ENCODE assay signal across 30 cellular contexts in the genomic region with DNA sequence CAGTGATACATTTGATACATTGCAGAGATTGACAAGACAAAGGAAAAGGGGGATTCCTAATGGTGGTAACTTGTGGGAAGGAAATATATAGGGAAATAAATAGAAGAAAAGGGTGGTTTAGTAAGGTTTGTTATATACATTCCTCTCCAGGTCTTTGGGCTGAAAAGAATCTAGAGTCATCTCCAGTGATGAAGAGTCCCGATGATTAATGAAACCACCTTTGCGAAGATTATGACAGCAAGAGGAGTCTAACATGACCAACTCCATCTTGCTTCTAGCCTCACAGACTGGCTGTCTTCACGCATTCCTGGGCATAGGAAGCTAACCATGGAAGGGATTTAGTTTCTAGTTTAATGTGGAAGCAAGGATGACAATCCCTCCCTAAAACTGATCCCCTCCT. TPM values are rescaled to one million over a fixed set of nuclear protein-coding genes. Genes with fewer than 3 reads are reported as not detected.
A peak's percentile ranks its signal among the peaks of the same experiment; 100 is the strongest.
DNase-seq lines count a peak whose midpoint lies in the region; ATAC-seq and TF ChIP-seq lines count a peak whose summit lies in the region.
"Had no signal": no experiment of that assay in that cellular context is flagged by ENCODE, and none has a peak within 500 bp of the region (broad histone marks: within the 10 kb centered on the region; RNA-seq: fewer than 3 reads in every experiment).

No MANE protein-coding gene starts in this region.

- CTCF ChIA-PET in activated CD4-positive, alpha-beta T cell treated with anti-CD3 and anti-CD28 coated beads for 36 hours (lab: Charles Lee), result interaction anchor here (1.7 kb wide), 1 partner anchor 43 kb away, joined by 5 read pairs; no protein-coding TSS in a partner anchor

- no peak for TF ChIP-seq CTCF in CD14-positive monocyte (IDR thresholded peaks at IDR 0.05)
- no peak for TF ChIP-seq CTCF in neutrophil (IDR thresholded peaks at IDR 0.05)

- no peak for DNase-seq in activated CD4-positive, alpha-beta T cell treated with anti-CD3 and anti-CD28 coated beads for 36 hours
- DNase-seq in activated CD4-positive, alpha-beta T cell treated with anti-CD3 and anti-CD28 coated beads, Interleukin-2, amount 50 U/mL, for 48 hours, result no peak
- no peak for DNase-seq in CD14-positive monocyte (ENCODE audit: low spot score)
- DNase-seq in activated T-helper 2 cell treated with anti-CD3 and anti-CD28 coated beads, Interferon-gamma antibody, Interleukin-2, Interleukin-4, amounts not matched to agents 10 μg/mL and 5 μg/mL and 100 μg/mL, durations not matched to agents 14 hours and 24 hours and 36 hours (ENCODE audit: low spot score), result no peak
- no peak for DNase-seq in stimulated activated CD4-positive, alpha-beta T cell treated with anti-CD3 and anti-CD28 coated beads, Interleukin-4, amount 100 ng/mL, for 24 hours
- DNase-seq in CD1c-positive myeloid dendritic cell (ENCODE audit: extremely low spot score), result no peak
- DNase-seq: 8988T; activated CD4-positive, alpha-beta T cell treated with anti-CD3 and anti-CD28 coated beads for 4 hours; activated CD8-positive, alpha-beta memory T cell treated with anti-CD3 and anti-CD28 coated beads, Interleukin-2, amount 10 ng/mL, durations not matched to agents 7 days and 5 days; activated effector memory CD4-positive, alpha-beta T cell treated with anti-CD3 and anti-CD28 coated beads, Interleukin-2, amount 50 U/mL, for 16 hours; amniotic stem cell; cerebellar nuclear complex; esophagus squamous epithelium; foreskin keratinocyte; heart right ventricle; lower lobe of right lung; naive thymus-derived CD8-positive, alpha-beta T cell; NCI-H1436 treated with DMSO at 0.1 percent for 48 hours; NCI-H226; psoas muscle; SIG-M5; sigmoid colon; stimulated activated CD4-positive, alpha-beta T cell treated with anti-CD3 and anti-CD28 coated beads, Interleukin-4, amount 100 ng/mL, for 1 hour; upper lobe of right lung had no signal

- no peaks in the 10 kb centered on the region for H3K27me3 ChIP-seq in neutrophil
- H3K27me3 ChIP-seq: esophagus squamous epithelium, foreskin keratinocyte, heart right ventricle, sigmoid colon, upper lobe of right lung had no signal

- intact Hi-C loops in activated CD4-positive, alpha-beta T cell treated with anti-CD3 and anti-CD28 coated beads for 36 hours (cut with DNase I, micrococcal nuclease), result no loop called here
- intact Hi-C loops in CD14-positive monocyte (cut with micrococcal nuclease), result loop anchor here in 1 of 2 donors (5.0 kb wide), 1 partner anchor 108 kb away; no protein-coding TSS in a partner anchor
- intact Hi-C loops in activated T-helper 2 cell treated with anti-CD3 and anti-CD28 coated beads, Interferon-gamma antibody, Interleukin-2, Interleukin-4, amounts not matched to agents 10 μg/mL and 5 μg/mL and 100 μg/mL, durations not matched to agents 14 hours and 24 hours and 36 hours (cut with micrococcal nuclease), result no loop called here

- no peak overlapping the region for H3K4me3 ChIP-seq in neutrophil (ENCODE audit: low read depth in 1 of 2, low read length in 1 of 2)
- H3K4me3 ChIP-seq: esophagus squamous epithelium, heart right ventricle, lower lobe of right lung, psoas muscle, sigmoid colon, upper lobe of right lung had no signal

- H3K27me3 Mint-ChIP-seq in activated CD4-positive, alpha-beta T cell treated with anti-CD3 and anti-CD28 coated beads for 36 hours, result no peaks in the 10 kb centered on the region
- peaks cover 0 to 2% (median 0%) of the 10 kb centered on the region in 3 donors for H3K27me3 Mint-ChIP-seq in CD14-positive monocyte (ENCODE audit: low read depth in 3 of 3)
- H3K27me3 Mint-ChIP-seq in activated T-helper 2 cell treated with anti-CD3 and anti-CD28 coated beads, Interferon-gamma antibody, Interleukin-2, Interleukin-4, amounts not matched to agents 10 μg/mL and 5 μg/mL and 100 μg/mL, durations not matched to agents 14 hours and 24 hours and 36 hours (ENCODE audit: low read depth), result no peaks in the 10 kb centered on the region
- H3K27me3 Mint-ChIP-seq: activated CD8-positive, alpha-beta memory T cell treated with anti-CD3 and anti-CD28 coated beads, Interleukin-2, amount 10 ng/mL, durations not matched to agents 7 days and 5 days; brain; IgD-negative memory B cell; naive thymus-derived CD8-positive, alpha-beta T cell had no signal

- H3K36me3 Mint-ChIP-seq in activated CD4-positive, alpha-beta T cell treated with anti-CD3 and anti-CD28 coated beads for 36 hours (ENCODE audit: low read depth), result peaks cover 5% of the 10 kb centered on the region
- H3K36me3 Mint-ChIP-seq in CD14-positive monocyte, result peaks cover 3 to 9% of the 10 kb centered on the region in 2 donors
- H3K36me3 Mint-ChIP-seq in activated T-helper 2 cell treated with anti-CD3 and anti-CD28 coated beads, Interferon-gamma antibody, Interleukin-2, Interleukin-4, amounts not matched to agents 10 μg/mL and 5 μg/mL and 100 μg/mL, durations not matched to agents 14 hours and 24 hours and 36 hours (ENCODE audit: low read depth), result peaks cover 12% of the 10 kb centered on the region
- H3K36me3 Mint-ChIP-seq: brain; naive thymus-derived CD8-positive, alpha-beta T cell had no signal

- peak overlapping the region; percentile 79 for H3K27ac Mint-ChIP-seq in activated CD4-positive, alpha-beta T cell treated with anti-CD3 and anti-CD28 coated beads for 36 hours
- peak overlapping the region; percentile 92 to 98 (median 96) for H3K27ac Mint-ChIP-seq in CD14-positive monocyte
- H3K27ac Mint-ChIP-seq in activated T-helper 2 cell treated with anti-CD3 and anti-CD28 coated beads, Interferon-gamma antibody, Interleukin-2, Interleukin-4, amounts not matched to agents 10 μg/mL and 5 μg/mL and 100 μg/mL, durations not matched to agents 14 hours and 24 hours and 36 hours, result peak overlapping the region; percentile 75
- H3K27ac Mint-ChIP-seq: activated CD8-positive, alpha-beta memory T cell treated with anti-CD3 and anti-CD28 coated beads, Interleukin-2, amount 10 ng/mL, durations not matched to agents 7 days and 5 days; brain; IgD-negative memory B cell; naive thymus-derived CD8-positive, alpha-beta T cell; T-helper 2 cell treated with Interferon-gamma antibody and Interleukin-4, amounts not matched to agents 5 μg/mL and 100 μg/mL, for 36 hours had no signal

- H3K9me3 ChIP-seq in neutrophil, result no peaks in the 10 kb centered on the region
- H3K9me3 ChIP-seq: esophagus squamous epithelium, heart right ventricle, lower lobe of right lung, psoas muscle, sigmoid colon, upper lobe of right lung had no signal

- H3K4me1 ChIP-seq in neutrophil (ENCODE audit: control insufficient read depth in 1 of 2, insufficient read depth in 1 of 2, low read depth in 1 of 2, low read length in 1 of 2), result peaks cover 23 to 32% of the 10 kb centered on the region in 2 experiments
- H3K4me1 ChIP-seq: foreskin keratinocyte, psoas muscle had no signal

- H3K4me3 Mint-ChIP-seq in activated CD4-positive, alpha-beta T cell treated with anti-CD3 and anti-CD28 coated beads for 36 hours, result no peak overlapping the region
- H3K4me3 Mint-ChIP-seq in CD14-positive monocyte, result peak overlapping the region in 1 of 2 donors; percentile 16
- no peak overlapping the region for H3K4me3 Mint-ChIP-seq in activated T-helper 2 cell treated with anti-CD3 and anti-CD28 coated beads, Interferon-gamma antibody, Interleukin-2, Interleukin-4, amounts not matched to agents 10 μg/mL and 5 μg/mL and 100 μg/mL, durations not matched to agents 14 hours and 24 hours and 36 hours (ENCODE audit: low read depth)
- H3K4me3 Mint-ChIP-seq: activated CD8-positive, alpha-beta memory T cell treated with anti-CD3 and anti-CD28 coated beads, Interleukin-2, amount 10 ng/mL, durations not matched to agents 7 days and 5 days; brain; IgD-negative memory B cell; naive thymus-derived CD8-positive, alpha-beta T cell; T-helper 2 cell treated with Interferon-gamma antibody and Interleukin-4, amounts not matched to agents 5 μg/mL and 100 μg/mL, for 36 hours had no signal

- POLR2A ChIA-PET in activated CD4-positive, alpha-beta T cell treated with anti-CD3 and anti-CD28 coated beads for 36 hours (lab: Charles Lee), result no interaction called here

- H3K36me3 ChIP-seq in neutrophil, result no peaks in the 10 kb centered on the region
- H3K36me3 ChIP-seq: esophagus squamous epithelium, heart right ventricle, lower lobe of right lung, sigmoid colon, upper lobe of right lung had no signal

- ATAC-seq in activated CD4-positive, alpha-beta T cell treated with anti-CD3 and anti-CD28 coated beads for 36 hours, result peak; percentile 38
- ATAC-seq in GM18858 (IDR thresholded peaks at IDR 0.05; ENCODE audit: unreplicated experiment), result no peak
- ATAC-seq: activated CD8-positive, alpha-beta memory T cell treated with anti-CD3 and anti-CD28 coated beads, Interleukin-2, amount 10 ng/mL, durations not matched to agents 7 days and 5 days; foreskin keratinocyte; naive thymus-derived CD8-positive, alpha-beta T cell; psoas muscle had no signal

- H3K27ac ChIP-seq in neutrophil, result peak overlapping the region; percentile 73
- H3K27ac ChIP-seq: C4-2B, foreskin keratinocyte, psoas muscle, sigmoid colon had no signal

- H3K4me1 Mint-ChIP-seq in activated CD4-positive, alpha-beta T cell treated with anti-CD3 and anti-CD28 coated beads for 36 hours, result peaks cover 43% of the 10 kb centered on the region
- peaks cover 47% of the 10 kb centered on the region for H3K4me1 Mint-ChIP-seq in CD14-positive monocyte
- peaks cover 33% of the 10 kb centered on the region for H3K4me1 Mint-ChIP-seq in activated T-helper 2 cell treated with anti-CD3 and anti-CD28 coated beads, Interferon-gamma antibody, Interleukin-2, Interleukin-4, amounts not matched to agents 10 μg/mL and 5 μg/mL and 100 μg/mL, durations not matched to agents 14 hours and 24 hours and 36 hours (ENCODE audit: low read depth)
- H3K4me1 Mint-ChIP-seq: brain had no signal

- no peaks in the 10 kb centered on the region for H3K9me3 Mint-ChIP-seq in activated CD4-positive, alpha-beta T cell treated with anti-CD3 and anti-CD28 coated beads for 36 hours (ENCODE audit: low read depth)
- H3K9me3 Mint-ChIP-seq in CD14-positive monocyte, result peaks cover 0 to 12% (median 6%) of the 10 kb centered on the region in 7 donors
- H3K9me3 Mint-ChIP-seq in activated T-helper 2 cell treated with anti-CD3 and anti-CD28 coated beads, Interferon-gamma antibody, Interleukin-2, Interleukin-4, amounts not matched to agents 10 μg/mL and 5 μg/mL and 100 μg/mL, durations not matched to agents 14 hours and 24 hours and 36 hours, result peaks cover 28% of the 10 kb centered on the region

RNA-seq across cellular contexts. Expression of a gene that starts 31.0 kb away (rescaled TPM):
- total RNA-seq in activated CD4-positive, alpha-beta T cell treated with anti-CD3 and anti-CD28 coated beads for 36 hours, result 10 to 100 TPM; 18.0 to 18.7 TPM
- 10 to 100 TPM; 26.2 to 32.4 TPM for polyA plus RNA-seq in CD14-positive monocyte
- total RNA-seq in activated T-helper 2 cell treated with anti-CD3 and anti-CD28 coated beads, Interferon-gamma antibody, Interleukin-2, Interleukin-4, amounts not matched to agents 10 μg/mL and 5 μg/mL and 100 μg/mL, durations not matched to agents 14 hours and 24 hours and 36 hours, result 48.1 and 49.7 TPM in 2 replicates
